1 cellular context compared by ENCODE assay signal in genomic region chr1:109197163-109198042, GRCh38.
A peak's percentile ranks its signal among the peaks of the same experiment; 100 is the strongest.
TF ChIP-seq lines count a peak whose summit lies in the region.

No MANE protein-coding gene starts in this region.

TF ChIP-seq in HCT116, 20 proteins besides CTCF, POLR2A, EP300 and RAD21 (continued from another document):
- peak; percentile 85 for TF ChIP-seq FOSL1 (IDR thresholded peaks at IDR 0.05; ENCODE audit: low read depth)
